ENCODE assay signal across 30 cellular contexts in the genomic region with DNA sequence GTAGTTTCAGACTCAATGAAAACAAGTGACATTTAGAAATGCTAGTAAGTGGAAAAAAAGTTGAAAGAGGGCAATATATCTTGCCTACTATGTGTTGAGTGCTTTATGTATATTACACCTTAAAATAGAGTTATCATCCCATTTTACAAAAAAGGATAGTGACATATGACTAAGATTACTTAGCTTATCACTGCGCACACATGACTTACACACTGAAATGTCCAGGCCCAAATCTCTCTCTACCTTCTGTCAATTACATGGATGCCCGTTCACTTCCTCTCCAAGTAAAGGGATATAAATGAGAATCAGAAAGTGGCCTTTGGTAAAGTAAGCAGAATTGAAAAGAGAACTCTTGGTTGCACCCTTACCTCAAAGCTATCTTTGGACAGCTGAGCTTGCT.
"Had no signal": no experiment of that assay in that cellular context is flagged by ENCODE, and none has a peak within 500 bp of the region (broad histone marks: within the 10 kb centered on the region; RNA-seq: fewer than 3 reads in every experiment).

No MANE protein-coding gene starts in this region.

- H3K27ac ChIP-seq: colonic mucosa, coronary artery, dorsolateral prefrontal cortex, epithelial cell of prostate, esophagus muscularis mucosa, esophagus squamous epithelium, foreskin keratinocyte, gastrocnemius medialis, gastroesophageal sphincter, heart left ventricle, heart right ventricle, hepatocyte had no signal

- H3K27ac Mint-ChIP-seq: dendritic cell treated with granulocyte-macrophage colony-stimulating factor and Interleukin-4, amounts not matched to agents 40 ng/mL and 50 ng/mL, for 4 days; effector memory CD8-positive, alpha-beta T cell; endodermal cell had no signal

- H3K9me3 ChIP-seq: colonic mucosa, esophagus muscularis mucosa, esophagus squamous epithelium, gastrocnemius medialis, gastroesophageal sphincter, heart left ventricle, heart right ventricle had no signal

- DNase-seq: colonic mucosa; cortex of kidney; dermis blood vessel endothelial cell; dorsolateral prefrontal cortex; effector CD4-positive, alpha-beta T cell; effector CD8-positive, alpha-beta T cell; effector memory CD4-positive, alpha-beta T cell; effector memory CD8-positive, alpha-beta T cell; endodermal cell; erythroblast; esophagus squamous epithelium; foreskin fibroblast; foreskin keratinocyte; foreskin melanocyte; gastrocnemius medialis; glutamatergic neuron; head of caudate nucleus; heart left ventricle; heart right ventricle; hippocampal formation had no signal

- H3K4me2 ChIP-seq: hepatocyte had no signal

- H3K4me3 Mint-ChIP-seq: dendritic cell treated with granulocyte-macrophage colony-stimulating factor and Interleukin-4, amounts not matched to agents 40 ng/mL and 50 ng/mL, for 4 days; effector memory CD8-positive, alpha-beta T cell; endodermal cell had no signal

- FAIRE-seq: endometrium, endothelial cell of umbilical vein, frontal cortex had no signal

- H3K9me3 Mint-ChIP-seq: dendritic cell treated with granulocyte-macrophage colony-stimulating factor and Interleukin-4, amounts not matched to agents 40 ng/mL and 50 ng/mL, for 4 days; effector memory CD8-positive, alpha-beta T cell; endodermal cell had no signal

- H2AFZ ChIP-seq: hepatocyte had no signal

- ATAC-seq: effector memory CD8-positive, alpha-beta T cell; esophagus mucosa; foreskin keratinocyte; gastrocnemius medialis; gastroesophageal sphincter; heart left ventricle; heart right ventricle had no signal

- H3K36me3 ChIP-seq: colonic mucosa, esophagus muscularis mucosa, esophagus squamous epithelium, gastrocnemius medialis, gastroesophageal sphincter, heart left ventricle, heart right ventricle had no signal

- H3K27me3 ChIP-seq: colonic mucosa, esophagus muscularis mucosa, gastrocnemius medialis, gastroesophageal sphincter, hepatocyte had no signal

- H3K4me3 ChIP-seq: colonic mucosa, coronary artery, dorsolateral prefrontal cortex, esophagus muscularis mucosa, esophagus squamous epithelium, gastrocnemius medialis, gastroesophageal sphincter, heart left ventricle, heart right ventricle, hepatocyte had no signal
